29 cellular contexts compared by ENCODE assay signal in genomic region chr13:81350056-81350455, GRCh38.
"Had no signal": no experiment of that assay in that cellular context is flagged by ENCODE, and none has a peak within 500 bp of the region (broad histone marks: within the 10 kb centered on the region; RNA-seq: fewer than 3 reads in every experiment).

No MANE protein-coding gene starts in this region.

- H3K79me2 ChIP-seq: parathyroid adenoma had no signal

- H3K4me1 Mint-ChIP-seq: naive thymus-derived CD4-positive, alpha-beta T cell; natural killer cell; nephron; stimulated activated effector memory CD8-positive, alpha-beta T cell treated with anti-CD3 and anti-CD28 coated beads, Interleukin-12 subunit alpha, Interleukin-12 subunit beta, amount 100 ng/mL, for 72 hours; stimulated activated naive B cell treated with anti-CD40 and anti-IgM and Interleukin-4, amounts not matched to agents 10 μg/mL and 1 μg/mL and 100 μg/mL, for 72 hours had no signal

- H3K4me2 ChIP-seq: neural progenitor cell had no signal

- H2AFZ ChIP-seq: neural progenitor cell, parathyroid adenoma had no signal

- H3K27me3 ChIP-seq: neural progenitor cell, ovary, suprapubic skin, testis, tibial artery, transverse colon, upper lobe of right lung, vagina had no signal

- H3K27ac ChIP-seq: neural progenitor cell, ovary, parathyroid adenoma, psoas muscle, skin epidermis, suprapubic skin, testis, tibial artery, transverse colon, upper lobe of right lung, vagina had no signal

- H3K9me3 Mint-ChIP-seq: nephron; neural progenitor cell; stimulated activated effector memory CD8-positive, alpha-beta T cell treated with anti-CD3 and anti-CD28 coated beads, Interleukin-12 subunit alpha, Interleukin-12 subunit beta, amount 100 ng/mL, for 72 hours; stimulated activated naive B cell treated with anti-CD40 and anti-IgM and Interleukin-4, amounts not matched to agents 10 μg/mL and 1 μg/mL and 100 μg/mL, for 72 hours; type B pancreatic cell had no signal

- ATAC-seq: naive thymus-derived CD4-positive, alpha-beta T cell; natural killer cell; psoas muscle; right cardiac atrium; sciatic nerve; stimulated activated effector memory CD8-positive, alpha-beta T cell treated with anti-CD3 and anti-CD28 coated beads, Interleukin-12 subunit alpha, Interleukin-12 subunit beta, amount 100 ng/mL, for 72 hours; stimulated activated naive B cell treated with anti-CD40 and anti-IgM and Interleukin-4, amounts not matched to agents 10 μg/mL and 1 μg/mL and 100 μg/mL, for 72 hours; upper lobe of right lung had no signal

- DNase-seq: naive thymus-derived CD4-positive, alpha-beta T cell; natural killer cell; occipital lobe; ovary; posterior cingulate gyrus; psoas muscle; right cardiac atrium; stimulated activated CD4-positive, alpha-beta T cell treated with anti-CD3 and anti-CD28 coated beads, Interleukin-15, amount 100 ng/mL, for 24 hours; stimulated activated CD4-positive, alpha-beta T cell treated with anti-CD3 and anti-CD28 coated beads, Interleukin-2, amount 100 ng/mL, for 24 hours; stimulated activated CD4-positive, alpha-beta T cell treated with anti-CD3 and anti-CD28 coated beads, Interleukin-2, amount 100 ng/mL, for 48 hours; stimulated activated CD4-positive, alpha-beta T cell treated with anti-CD3 and anti-CD28 coated beads, Interleukin-4, amount 100 ng/mL, for 24 hours; stimulated activated naive B cell treated with anti-CD40 and anti-IgM and Interleukin-4, amounts not matched to agents 10 μg/mL and 1 μg/mL and 100 μg/mL, for 72 hours; stimulated activated naive CD4-positive, alpha-beta T cell treated with Interleukin-2 at 50 U/mL for 16 hours; substantia nigra; testis; tibial artery; transverse colon; upper lobe of right lung had no signal

- H3K36me3 ChIP-seq: neural progenitor cell, ovary, suprapubic skin, tibial artery, transverse colon, upper lobe of right lung, vagina had no signal

- H3K27ac Mint-ChIP-seq: naive thymus-derived CD4-positive, alpha-beta T cell; natural killer cell; nephron; neural progenitor cell; progenitor cell of endocrine pancreas; stimulated activated effector memory CD8-positive, alpha-beta T cell treated with anti-CD3 and anti-CD28 coated beads, Interleukin-12 subunit alpha, Interleukin-12 subunit beta, amount 100 ng/mL, for 72 hours; stimulated activated naive B cell treated with anti-CD40 and anti-IgM and Interleukin-4, amounts not matched to agents 10 μg/mL and 1 μg/mL and 100 μg/mL, for 72 hours; stimulated activated naive CD8-positive, alpha-beta T cell treated with anti-CD3 and anti-CD28 coated beads, Interleukin-15, Interleukin-2, amounts not matched to agents 100 ng/mL and 50 ng/mL, for 24 hours; type B pancreatic cell had no signal

- H3K4me3 ChIP-seq: neural progenitor cell, ovary, psoas muscle, skin epidermis, suprapubic skin, testis, tibial artery, transverse colon, upper lobe of right lung, vagina had no signal

- H3K9me3 ChIP-seq: ovary, psoas muscle, suprapubic skin, testis, tibial artery, transverse colon, upper lobe of right lung, vagina had no signal

- H3K4me1 ChIP-seq: neural progenitor cell, parathyroid adenoma, psoas muscle, suprapubic skin, testis, tibial artery, transverse colon, upper lobe of right lung, vagina had no signal

- H3K27me3 Mint-ChIP-seq: naive thymus-derived CD4-positive, alpha-beta T cell; progenitor cell of endocrine pancreas; stimulated activated naive B cell treated with anti-CD40 and anti-IgM and Interleukin-4, amounts not matched to agents 10 μg/mL and 1 μg/mL and 100 μg/mL, for 72 hours; stimulated activated naive CD8-positive, alpha-beta T cell treated with anti-CD3 and anti-CD28 coated beads, Interleukin-15, Interleukin-2, amounts not matched to agents 100 ng/mL and 50 ng/mL, for 24 hours; type B pancreatic cell had no signal

- H3K4me3 Mint-ChIP-seq: naive thymus-derived CD4-positive, alpha-beta T cell; natural killer cell; nephron; neural progenitor cell; stimulated activated effector memory CD8-positive, alpha-beta T cell treated with anti-CD3 and anti-CD28 coated beads, Interleukin-12 subunit alpha, Interleukin-12 subunit beta, amount 100 ng/mL, for 72 hours; stimulated activated naive B cell treated with anti-CD40 and anti-IgM and Interleukin-4, amounts not matched to agents 10 μg/mL and 1 μg/mL and 100 μg/mL, for 72 hours; stimulated activated naive CD8-positive, alpha-beta T cell treated with anti-CD3 and anti-CD28 coated beads, Interleukin-15, Interleukin-2, amounts not matched to agents 100 ng/mL and 50 ng/mL, for 24 hours; type B pancreatic cell had no signal

- H3K9ac ChIP-seq: neural progenitor cell, parathyroid adenoma had no signal
